28 cellular contexts compared by ENCODE assay signal in genomic region chr10:114643158-114643557, GRCh38.
"Had no signal": no experiment of that assay in that cellular context is flagged by ENCODE, and none has a peak within 500 bp of the region (broad histone marks: within the 10 kb centered on the region; RNA-seq: fewer than 3 reads in every experiment).

No MANE protein-coding gene starts in this region.

- H3K4me3 ChIP-seq: hepatocyte, left lung, lung, mucosa of descending colon, pancreas, prostate gland, skin epidermis, stomach, testis, thyroid gland, transverse colon, upper lobe of left lung, vagina had no signal

- H3K9me3 ChIP-seq: left lung, mucosa of descending colon, pancreas, prostate gland, stomach, testis, thyroid gland, transverse colon, upper lobe of left lung, vagina had no signal

- FAIRE-seq: kidney, pancreas had no signal

- H3K27me3 ChIP-seq: hepatocyte, left lung, pancreas, stomach, testis, thyroid gland, transverse colon, upper lobe of left lung, vagina had no signal

- H3K4me2 ChIP-seq: hepatocyte had no signal

- ATAC-seq: left colon; mucosa of descending colon; naive thymus-derived CD8-positive, alpha-beta T cell; right cardiac atrium; sciatic nerve; stimulated activated naive B cell treated with anti-CD40 and anti-IgM and Interleukin-4, amounts not matched to agents 10 μg/mL and 1 μg/mL and 100 μg/mL, for 72 hours; stimulated activated naive CD8-positive, alpha-beta T cell treated with anti-CD3 and anti-CD28 coated beads, Interleukin-15, Interleukin-2, amounts not matched to agents 100 U/mL and 50 U/mL, for 24 hours had no signal

- H3K36me3 ChIP-seq: left lung, pancreas, prostate gland, stomach, thyroid gland, transverse colon, upper lobe of left lung, vagina had no signal

- H3K27ac ChIP-seq: hepatocyte, left lung, prostate gland, skin epidermis, testis, thyroid gland, transverse colon, upper lobe of left lung, vagina had no signal

- DNase-seq: kidney; left colon; left lung; midbrain; mucosa of descending colon; naive thymus-derived CD8-positive, alpha-beta T cell; nucleus accumbens; pancreas; posterior cingulate gyrus; retina; right cardiac atrium; stimulated activated CD4-positive, alpha-beta T cell treated with anti-CD3 and anti-CD28 coated beads, Interleukin-12 subunit alpha, Interleukin-12 subunit beta, amount 100 ng/mL, for 4 hours; stimulated activated CD4-positive, alpha-beta T cell treated with anti-CD3 and anti-CD28 coated beads, Interleukin-15, amount 100 ng/mL, for 24 hours; stimulated activated CD4-positive, alpha-beta T cell treated with anti-CD3 and anti-CD28 coated beads, Interleukin-2, amount 100 ng/mL, for 24 hours; stimulated activated CD4-positive, alpha-beta T cell treated with anti-CD3 and anti-CD28 coated beads, Interleukin-4, amount 100 ng/mL, for 1 hour; stimulated activated naive B cell treated with anti-CD40 and anti-IgM and Interleukin-4, amounts not matched to agents 10 μg/mL and 1 μg/mL and 100 μg/mL, for 72 hours; stimulated activated naive CD8-positive, alpha-beta T cell treated with anti-CD3 and anti-CD28 coated beads, Interleukin-15, Interleukin-2, amounts not matched to agents 100 U/mL and 50 U/mL, for 24 hours; stomach; testis; thyroid gland; transverse colon; upper lobe of left lung had no signal

- H3K4me1 ChIP-seq: prostate gland, testis had no signal

- H2AFZ ChIP-seq: hepatocyte had no signal
